Comparison of ENCODE assay signal across 16 cellular contexts in the genomic region with DNA sequence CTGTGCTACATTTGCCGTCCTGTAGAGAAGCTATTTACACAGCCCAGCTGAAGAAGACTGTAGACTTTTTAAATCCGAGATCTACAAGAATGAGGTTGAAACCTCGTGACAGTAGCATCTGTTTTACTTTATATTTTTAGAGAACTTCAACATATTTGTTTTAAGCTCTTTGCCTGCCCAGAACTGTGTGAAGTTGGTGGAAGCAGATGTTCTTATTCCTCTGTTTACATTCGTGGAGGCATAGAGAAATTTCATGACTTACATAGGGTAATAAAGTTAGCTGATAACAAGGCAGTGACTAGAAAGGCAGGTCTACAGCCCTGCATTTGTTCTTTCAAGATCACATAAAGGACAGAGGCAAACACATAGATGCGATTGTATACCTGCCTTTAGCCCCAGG. TPM values are rescaled to one million over a fixed set of nuclear protein-coding genes. Genes with fewer than 3 reads are reported as not detected.
DNase-seq lines count a peak whose midpoint lies in the region; ATAC-seq and TF ChIP-seq lines count a peak whose summit lies in the region.
"Had no signal": no experiment of that assay in that cellular context is flagged by ENCODE, and none has a peak within 500 bp of the region (broad histone marks: within the 10 kb centered on the region; RNA-seq: fewer than 3 reads in every experiment).

No MANE protein-coding gene starts in this region.

- H3K4me1 ChIP-seq in heart left ventricle (peaks cover 0 to 41% (median 25%) of the 10 kb centered on the region in 12 donors), mesenchymal stem cell (ENCODE audit: control insufficient read depth, insufficient read depth, low read depth, low read length) (peaks cover 1% of the 10 kb centered on the region), vagina (peaks cover 9% of the 10 kb centered on the region)
- H3K4me1 ChIP-seq: breast epithelium had no signal

- peak overlapping the region in 1 of 2 experiments; percentile 57 for H2BK12ac ChIP-seq in mesenchymal stem cell (ENCODE audit: low read length in 2 of 2)

- H4K91ac ChIP-seq in mesenchymal stem cell (ENCODE audit: low read length), result no peak overlapping the region

- H3K9ac ChIP-seq in mesenchymal stem cell (ENCODE audit: low read length), result no peak overlapping the region
- H3K9ac ChIP-seq: SK-N-SH had no signal

- no peak overlapping the region for H2BK5ac ChIP-seq in mesenchymal stem cell (ENCODE audit: low read depth, low read length, poor library complexity, severe bottlenecking)

- no peak overlapping the region for H4K8ac ChIP-seq in mesenchymal stem cell (ENCODE audit: low read length)

- H3K4ac ChIP-seq in mesenchymal stem cell (ENCODE audit: low read depth in 1 of 2, low read length in 2 of 2), result no peak overlapping the region

- TF ChIP-seq POLR2A in heart left ventricle (IDR thresholded peaks at IDR 0.05) (no peak), vagina (IDR thresholded peaks at IDR 0.05) (no peak)

- H2BK15ac ChIP-seq in mesenchymal stem cell (ENCODE audit: low read depth, poor library complexity, severe bottlenecking), result no peak overlapping the region

- no peak for TF ChIP-seq CTCF in heart left ventricle (IDR thresholded peaks at IDR 0.05)
- TF ChIP-seq CTCF in vagina (IDR thresholded peaks at IDR 0.05), result no peak

- H3K9me3 ChIP-seq in heart left ventricle (no peaks in the 10 kb centered on the region), mesenchymal stem cell (ENCODE audit: control insufficient read depth, low read length) (no peaks in the 10 kb centered on the region), vagina (no peaks in the 10 kb centered on the region)
- H3K9me3 ChIP-seq: breast epithelium, SK-N-SH, upper lobe of left lung had no signal

- intact Hi-C loops in heart left ventricle (cut with DNase I), result loop anchor here in 9 of 10 donors (2.0 to 10.0 kb wide), 9 partner anchors 49 to 376 kb away; a partner anchor contains a TSS
- intact Hi-C loops in left ventricle myocardium superior (cut with micrococcal nuclease), result no loop called here
- intact Hi-C loops in vagina (cut with DNase I), result no loop called here

- peaks cover 1% of the 10 kb centered on the region for H3K79me1 ChIP-seq in mesenchymal stem cell (replicated peaks; ENCODE audit: low read length, poor library complexity, severe bottlenecking)

- H3K14ac ChIP-seq in mesenchymal stem cell (ENCODE audit: low read length in 2 of 2), result no peak overlapping the region

- peak overlapping the region; percentile 68 to 93 (median 86) for H3K27ac ChIP-seq in heart left ventricle
- H3K27ac ChIP-seq in mesenchymal stem cell (ENCODE audit: low read length, poor library complexity, severe bottlenecking), result no peak overlapping the region
- H3K27ac ChIP-seq in vagina, result peak overlapping the region; percentile 76

- H2AK5ac ChIP-seq in mesenchymal stem cell (ENCODE audit: low read length, severe bottlenecking), result no peak overlapping the region

- H3K4me3 ChIP-seq in heart left ventricle (no peak overlapping the region), mesenchymal stem cell (ENCODE audit: insufficient read depth in 1 of 2, low read depth in 1 of 2, low read length in 2 of 2) (no peak overlapping the region), vagina (no peak overlapping the region)
- H3K4me3 ChIP-seq: breast epithelium, K562, upper lobe of left lung had no signal

- H3K18ac ChIP-seq in mesenchymal stem cell (ENCODE audit: low read depth in 1 of 2, low read length in 2 of 2), result peak overlapping the region in 1 of 2 experiments; percentile 65

- 53 to 67% (median 61%) methylated on average over 5 of the region's 5 CpGs for WGBS in heart left ventricle, 4 donors
- 20% methylated on average over 2 of the region's 5 CpGs for WGBS in mesenchymal stem cell

- no peak overlapping the region for H3K4me2 ChIP-seq in mesenchymal stem cell (ENCODE audit: low read length, poor library complexity, severe bottlenecking)
- H3K4me2 ChIP-seq: SK-N-SH had no signal

- DNase-seq in heart left ventricle (no peak), left ventricle myocardium superior (no peak), brain pericyte (ENCODE audit: low read depth, low spot score) (peak; percentile 56), mesenchymal stem cell (peak; percentile 55), vagina (ENCODE audit: extremely low spot score in 2 of 2) (no peak), cerebellar cortex (ENCODE audit: low spot score) (no peak)
- DNase-seq in activated T-cell treated with anti-CD3 and anti-CD28 coated beads, Interleukin-2, amount 50 U/mL, for 1 hour, result no peak
- no peak for DNase-seq in activated CD4-positive, alpha-beta T cell treated with anti-CD3 and anti-CD28 coated beads, Interleukin-2, amount 50 U/mL, for 1 hour
- DNase-seq: ACHN; activated naive CD4-positive, alpha-beta T cell treated with anti-CD3 and anti-CD28 coated beads for 36 hours; Calu3; NCI-H1105; SK-N-SH; upper lobe of left lung had no signal

- no peak overlapping the region for H3K23ac ChIP-seq in mesenchymal stem cell (ENCODE audit: low read length in 2 of 2)

- peaks cover 0 to 12% (median 0%) of the 10 kb centered on the region in 9 donors for H3K36me3 ChIP-seq in heart left ventricle
- no peaks in the 10 kb centered on the region for H3K36me3 ChIP-seq in mesenchymal stem cell (ENCODE audit: control insufficient read depth in 1 of 2, insufficient read depth in 2 of 2, low read depth in 1 of 2, low read length in 2 of 2)
- no peaks in the 10 kb centered on the region for H3K36me3 ChIP-seq in vagina
- H3K36me3 ChIP-seq: breast epithelium had no signal

- no peaks in the 10 kb centered on the region for H3K27me3 ChIP-seq in heart left ventricle
- H3K27me3 ChIP-seq in mesenchymal stem cell (ENCODE audit: control insufficient read depth in 1 of 2, insufficient read depth in 1 of 2, low read length in 2 of 2), result no peaks in the 10 kb centered on the region
- no peaks in the 10 kb centered on the region for H3K27me3 ChIP-seq in vagina
- H3K27me3 ChIP-seq: breast epithelium, upper lobe of left lung had no signal

- no peak overlapping the region for H2BK120ac ChIP-seq in mesenchymal stem cell (ENCODE audit: low read depth, low read length)

- H2AFZ ChIP-seq in mesenchymal stem cell (ENCODE audit: low read depth, low read length), result no peak overlapping the region

- ATAC-seq in heart left ventricle (no peak), left ventricle myocardium superior (no peak)
- ATAC-seq: K562 had no signal

RNA-seq across cellular contexts. Expression of a gene that starts 47.0 kb away (rescaled TPM):
- total RNA-seq in heart left ventricle (100 to 1,000 TPM; 275 to 487 (median 451) TPM), left ventricle myocardium superior (429 TPM), vagina (59.4 TPM)
- polyA plus RNA-seq in heart left ventricle, result 100 to 1,000 TPM in 1 of 2 donors, 10 to 100 TPM in 1; 98.6 to 175 TPM
- 33.5 TPM for polyA plus RNA-seq in mesenchymal stem cell (2013, experiment 1 of 2)
- 34.0 TPM for polyA plus RNA-seq in mesenchymal stem cell (2013, experiment 2 of 2)

Comparison
In these comparisons a context has a peak if more than half of its experiments do, and no peak if none do; other contexts are left out.
1. intact Hi-C loops: an anchor here in heart left ventricle (2.0 to 10.0 kb wide); none called in left ventricle myocardium superior and vagina.
2. DNase-seq: peak in brain pericyte (single experiment) and mesenchymal stem cell (single experiment); none in heart left ventricle (0 of 5), left ventricle myocardium superior (single experiment), vagina (0 of 2), activated T-cell treated with anti-CD3 and anti-CD28 coated beads, Interleukin-2, amount 50 U/mL, for 1 hour (single experiment), activated CD4-positive, alpha-beta T cell treated with anti-CD3 and anti-CD28 coated beads, Interleukin-2, amount 50 U/mL, for 1 hour (single experiment) and cerebellar cortex (single experiment).